Comparison of ENCODE assay signal across 8 cellular contexts in genomic region chr3:119322523-119323400, GRCh38. TPM values are rescaled to one million over a fixed set of nuclear protein-coding genes. Genes with fewer than 3 reads are reported as not detected.
A peak's percentile ranks its signal among the peaks of the same experiment; 100 is the strongest.
DNase-seq lines count a peak whose midpoint lies in the region; ATAC-seq, FAIRE-seq and TF ChIP-seq lines count a peak whose summit lies in the region.

No MANE protein-coding gene starts in this region.

- H3K9ac ChIP-seq in kidney (ENCODE audit: low read length in 2 of 2): peak overlapping the region; percentile 43 to 72

- no peaks in the 10 kb centered on the region for H3K36me3 ChIP-seq in kidney (ENCODE audit: control insufficient read depth in 1 of 2, insufficient read depth in 2 of 2, low read length in 2 of 2)

- peaks cover 58% of the 10 kb centered on the region for H3K4me1 Mint-ChIP-seq in activated B cell treated with CpG ODN at 0.5 μM for 24 hours

- TF ChIP-seq CTCF in activated B cell treated with CpG ODN at 0.5 μM for 24 hours (IDR thresholded peaks at IDR 0.05) (no peak), kidney (IDR thresholded peaks at IDR 0.05; ENCODE audit: borderline replicate concordance, extremely low read depth, insufficient read depth) (peak; percentile 9)

- no peaks in the 10 kb centered on the region for H3K36me3 Mint-ChIP-seq in activated B cell treated with CpG ODN at 0.5 μM for 24 hours (ENCODE audit: low read depth)

- ATAC-seq in GM18870 (IDR thresholded peaks at IDR 0.05; ENCODE audit: unreplicated experiment): peak; percentile 69
- peak; percentile 86 for ATAC-seq in HG03103 (IDR thresholded peaks at IDR 0.05; ENCODE audit: low read depth, unreplicated experiment)
- ATAC-seq in activated B cell treated with CpG ODN at 0.5 μM for 24 hours (ENCODE audit: low read depth): peak; percentile 87

- CTCF ChIA-PET in activated B cell treated with CpG ODN at 0.5 μM for 24 hours (lab: Charles Lee): interaction anchor here (0.7 to 1.6 kb wide), 5 partner anchors 19 to 30 kb away, joined by 3 to 4 read pairs (median 4); partner anchors contain the start of gene ARHGAP31

- DNase-seq in AG08395 (ENCODE audit: low spot score): peak; percentile 74
- peak; percentile 19 for DNase-seq in NCI-H226
- peak; percentile 96 for DNase-seq in activated B cell treated with CpG ODN at 0.5 μM for 24 hours
- peak in 55 of 61 donors; percentile 5 to 85 (median 47) for DNase-seq in caudate nucleus (lab: John Stamatoyannopoulos, UW)
- DNase-seq in kidney: peak; percentile 96
- DNase-seq in stimulated activated CD4-positive, alpha-beta T cell treated with anti-CD3 and anti-CD28 coated beads, Interleukin-15, amount 100 ng/mL, for 24 hours: peak; percentile 97

- peak overlapping the region; percentile 67 for H3K27ac ChIP-seq in caudate nucleus (ENCODE audit: low read depth, low read length)
- H3K27ac ChIP-seq in kidney (ENCODE audit: low read depth in 2 of 2, low read length in 2 of 2): peak overlapping the region; percentile 76 to 89

- peak overlapping the region; percentile 52 to 69 for H3K4me3 ChIP-seq in kidney (ENCODE audit: low read length in 2 of 2)

- no peak for FAIRE-seq in kidney (lab: Jason Lieb, UNC)

- intact Hi-C loops in activated B cell treated with CpG ODN at 0.5 μM for 24 hours (cut with micrococcal nuclease): loop anchor here (1.0 to 5.0 kb wide), 13 partner anchors 18 to 1027 kb away; partner anchors contain the start of genes ARHGAP31, B4GALT4, CD80 and CFAP91
- intact Hi-C loops in kidney (cut with DNase I): no loop called here

- peak overlapping the region; percentile 94 for H3K27ac Mint-ChIP-seq in activated B cell treated with CpG ODN at 0.5 μM for 24 hours

- peak overlapping the region; percentile 87 for H3K4me3 Mint-ChIP-seq in activated B cell treated with CpG ODN at 0.5 μM for 24 hours

- H3K27me3 Mint-ChIP-seq in activated B cell treated with CpG ODN at 0.5 μM for 24 hours: no peaks in the 10 kb centered on the region

- POLR2A ChIA-PET in activated B cell treated with CpG ODN at 0.5 μM for 24 hours (lab: Charles Lee): interaction anchor here (0.6 to 3.8 kb wide), 17 partner anchors 9 to 772 kb away, joined by 3 to 81 read pairs (median 7); partner anchors contain the start of genes ARHGAP31, B4GALT4, CD80 and GSK3B

- peaks cover 5 to 8% of the 10 kb centered on the region in 2 donors for H3K4me1 ChIP-seq in kidney (ENCODE audit: control insufficient read depth in 1 of 2, insufficient read depth in 1 of 2, low read depth in 1 of 2, low read length in 2 of 2)

- H3K9me3 ChIP-seq in kidney (ENCODE audit: control insufficient read depth in 1 of 2, low read length in 2 of 2): no peaks in the 10 kb centered on the region

- no peaks in the 10 kb centered on the region for H3K9me3 Mint-ChIP-seq in activated B cell treated with CpG ODN at 0.5 μM for 24 hours

RNA-seq across cellular contexts. Expression of gene ARHGAP31, which starts 28.6 kb away (rescaled TPM):
- 23.7 and 26.0 TPM in 2 replicates for total RNA-seq in activated B cell treated with CpG ODN at 0.5 μM for 24 hours
- 28.7 TPM for total RNA-seq in kidney
- polyA plus RNA-seq in kidney (ENCODE audit: insufficient read depth, low read depth, low replicate concordance): 3.2 TPM

Comparison
In these comparisons a context has a peak if more than half of its experiments do, and no peak if none do; other contexts are left out.
1. Peak in every context shown above with its lines: DNase-seq, ATAC-seq, H3K4me3 ChIP-seq and H3K27ac ChIP-seq.
2. DNase-seq: peak in every context shown above with its lines; median percentile 97 in stimulated activated CD4-positive, alpha-beta T cell treated with anti-CD3 and anti-CD28 coated beads, Interleukin-15, amount 100 ng/mL, for 24 hours; 96 in activated B cell treated with CpG ODN at 0.5 μM for 24 hours; 96 in kidney; 74 in AG08395; 47 in caudate nucleus; 19 in NCI-H226.